24 cellular contexts compared by ENCODE assay signal in genomic region chr1:72115290-72115689, GRCh38.
"Had no signal": no experiment of that assay in that cellular context is flagged by ENCODE, and none has a peak within 500 bp of the region (broad histone marks: within the 10 kb centered on the region; RNA-seq: fewer than 3 reads in every experiment).

No MANE protein-coding gene starts in this region.

- DNase-seq: hypothalamus; immature natural killer cell; kidney; left colon; left lung; mesendoderm; naive B cell; natural killer cell; nephron progenitor cell; ovary; spleen; stimulated activated CD4-positive, alpha-beta T cell treated with anti-CD3 and anti-CD28 coated beads, Interleukin-4, amount 100 ng/mL, for 24 hours; stimulated activated naive CD4-positive, alpha-beta T cell; tibial artery; trophoblast cell; upper lobe of right lung had no signal

- H3K36me3 ChIP-seq: left lung, neural progenitor cell, neutrophil, ovary, spleen, suprapubic skin, thoracic aorta, tibial artery, upper lobe of right lung had no signal

- H3K27me3 ChIP-seq: left lung, neural progenitor cell, neutrophil, ovary, spleen, suprapubic skin, tibial artery, upper lobe of right lung had no signal

- H3K4me1 ChIP-seq: left lung, neural progenitor cell, spleen, suprapubic skin, upper lobe of right lung had no signal

- H3K9me3 ChIP-seq: left lung, neutrophil, ovary, spleen, suprapubic skin, thoracic aorta, tibial artery, upper lobe of right lung had no signal

- ATAC-seq: left colon; left lung; natural killer cell; sciatic nerve; stimulated activated effector memory CD8-positive, alpha-beta T cell treated with anti-CD3 and anti-CD28 coated beads, Interleukin-12 subunit alpha, Interleukin-12 subunit beta, amount 100 ng/mL, for 72 hours; upper lobe of right lung had no signal

- H3K4me3 ChIP-seq: left lung, lung, neural progenitor cell, ovary, skin epidermis, spleen, suprapubic skin, thoracic aorta, tibial artery, upper lobe of right lung had no signal
